Comparison of ENCODE assay signal across 26 cellular contexts in the genomic region with DNA sequence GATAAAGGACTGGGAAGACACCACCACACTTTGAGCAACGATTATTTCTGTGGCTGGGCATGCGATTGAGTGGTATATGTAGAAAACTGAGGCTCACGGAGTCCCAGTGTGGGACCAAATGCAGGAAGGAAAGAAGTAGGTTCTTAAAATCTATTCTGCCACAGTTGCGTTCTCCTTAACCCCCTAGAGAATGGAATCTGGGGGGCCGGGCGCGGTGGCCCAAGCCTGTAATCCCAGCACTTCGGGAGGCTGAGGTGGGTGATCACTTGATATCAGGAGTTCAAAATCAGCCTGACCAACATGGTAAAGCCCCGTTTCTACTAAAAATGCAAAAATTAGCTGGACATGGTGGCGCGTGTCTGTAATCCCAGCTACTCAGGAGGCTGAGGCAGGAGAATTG.
"Had no signal": no experiment of that assay in that cellular context is flagged by ENCODE, and none has a peak within 500 bp of the region (broad histone marks: within the 10 kb centered on the region; RNA-seq: fewer than 3 reads in every experiment).

No MANE protein-coding gene starts in this region.

- H3K9me3 ChIP-seq: colonic mucosa, esophagus muscularis mucosa, esophagus squamous epithelium, gastrocnemius medialis, gastroesophageal sphincter, heart left ventricle, heart right ventricle had no signal

- FAIRE-seq: colon, endometrium, frontal cortex had no signal

- H3K4me3 ChIP-seq: colonic mucosa, coronary artery, dorsolateral prefrontal cortex, esophagus muscularis mucosa, esophagus squamous epithelium, gastrocnemius medialis, gastroesophageal sphincter, heart left ventricle, heart right ventricle had no signal

- H3K27ac ChIP-seq: colonic mucosa, coronary artery, dorsolateral prefrontal cortex, epithelial cell of prostate, esophagus muscularis mucosa, esophagus squamous epithelium, foreskin keratinocyte, gastrocnemius medialis, gastroesophageal sphincter, heart left ventricle, heart right ventricle had no signal

- H3K27me3 ChIP-seq: colonic mucosa, dorsolateral prefrontal cortex, esophagus muscularis mucosa, esophagus squamous epithelium, foreskin keratinocyte, gastrocnemius medialis, gastroesophageal sphincter, heart left ventricle, heart right ventricle had no signal

- DNase-seq: colonic mucosa; cortex of kidney; dermis blood vessel endothelial cell; dorsolateral prefrontal cortex; effector CD4-positive, alpha-beta T cell; effector memory CD4-positive, alpha-beta T cell; effector memory CD8-positive, alpha-beta T cell; endodermal cell; erythroblast; esophagus squamous epithelium; foreskin fibroblast; foreskin keratinocyte; foreskin melanocyte; gastrocnemius medialis; glutamatergic neuron; head of caudate nucleus; heart left ventricle; heart right ventricle had no signal

- H3K4me1 ChIP-seq: colonic mucosa, esophagus muscularis mucosa, esophagus squamous epithelium, foreskin keratinocyte, gastrocnemius medialis, gastroesophageal sphincter, heart right ventricle had no signal

- ATAC-seq: effector memory CD8-positive, alpha-beta T cell; esophagus mucosa; foreskin keratinocyte; gastrocnemius medialis; gastroesophageal sphincter; heart left ventricle; heart right ventricle had no signal

- H3K36me3 ChIP-seq: colonic mucosa, esophagus muscularis mucosa, esophagus squamous epithelium, gastrocnemius medialis, gastroesophageal sphincter, heart left ventricle, heart right ventricle had no signal
